In genomic region chr10:88158506-88159123, GRCh38 we compare ENCODE assay signal across 12 cellular contexts.
DNase-seq lines count a peak whose midpoint lies in the region; ATAC-seq and TF ChIP-seq lines count a peak whose summit lies in the region.
"Had no signal": no experiment of that assay in that cellular context is flagged by ENCODE, and none has a peak within 500 bp of the region (broad histone marks: within the 10 kb centered on the region; RNA-seq: fewer than 3 reads in every experiment).

No MANE protein-coding gene starts in this region.

- peak; percentile 29 for DNase-seq in A172 (ENCODE audit: low spot score)
- DNase-seq in RWPE1 (ENCODE audit: low spot score): no peak
- DNase-seq in esophagus squamous epithelium (lab: John Stamatoyannopoulos, UW): no peak
- no peak for DNase-seq in psoas muscle
- no peak for DNase-seq in activated T-cell treated with anti-CD3 and anti-CD28 coated beads, Interleukin-2, amount 50 U/mL, for 4 hours
- DNase-seq in cerebellum (ENCODE audit: low spot score): no peak
- no peak for DNase-seq in RPMI8226
- no peak for DNase-seq in COLO829 (ENCODE audit: low spot score)
- DNase-seq: activated naive CD8-positive, alpha-beta T cell treated with anti-CD3 and anti-CD28 coated beads, Interleukin-2, amount 10 ng/mL, durations not matched to agents 7 days and 5 days; cortex of kidney; stimulated activated naive CD8-positive, alpha-beta T cell treated with anti-CD3 and anti-CD28 coated beads, Interleukin-15, Interleukin-2, amounts not matched to agents 100 U/mL and 50 U/mL, for 24 hours had no signal

- no peak overlapping the region for H3K4me3 ChIP-seq in esophagus squamous epithelium
- H3K4me3 ChIP-seq in psoas muscle: no peak overlapping the region

- no peaks in the 10 kb centered on the region for H3K9me3 Mint-ChIP-seq in activated T-cell treated with anti-CD3 and anti-CD28 coated beads, Interleukin-2, amount 50 U/mL, for 4 hours

- POLR2A ChIA-PET in RWPE1 (lab: Yijun Ruan, JAX; ENCODE audit: low non-redundant PET): no interaction called here

- peaks cover 4% of the 10 kb centered on the region for H3K4me1 Mint-ChIP-seq in activated T-cell treated with anti-CD3 and anti-CD28 coated beads, Interleukin-2, amount 50 U/mL, for 4 hours (ENCODE audit: low read depth)

- H3K4me1 ChIP-seq in esophagus squamous epithelium (peaks cover 0 to 21% (median 8%) of the 10 kb centered on the region in 3 donors), psoas muscle (peaks cover 8% of the 10 kb centered on the region)

- H3K9me3 ChIP-seq in esophagus squamous epithelium (no peaks in the 10 kb centered on the region), psoas muscle (no peaks in the 10 kb centered on the region)

- 36 to 43% methylated on average over 3 of the region's 3 CpGs for WGBS in esophagus squamous epithelium, 2 donors
- 61 to 66% (median 65%) methylated on average over 3 of the region's 3 CpGs for WGBS in psoas muscle, 3 donors

- intact Hi-C loops in esophagus squamous epithelium (cut with DNase I): no loop called here
- intact Hi-C loops in psoas muscle (cut with DNase I): no loop called here

- no peaks in the 10 kb centered on the region for H3K36me3 ChIP-seq in esophagus squamous epithelium
- no peaks in the 10 kb centered on the region for H3K36me3 ChIP-seq in psoas muscle (ENCODE audit: insufficient read depth in 1 of 2, low read depth in 1 of 2)

- no peak for ATAC-seq in psoas muscle
- no peak for ATAC-seq in activated T-cell treated with anti-CD3 and anti-CD28 coated beads, Interleukin-2, amount 50 U/mL, for 4 hours
- ATAC-seq: stimulated activated naive CD8-positive, alpha-beta T cell treated with anti-CD3 and anti-CD28 coated beads, Interleukin-15, Interleukin-2, amounts not matched to agents 100 U/mL and 50 U/mL, for 24 hours had no signal

- TF ChIP-seq POLR2A in esophagus squamous epithelium (IDR thresholded peaks at IDR 0.05): no peak

- TF ChIP-seq CTCF in RWPE1 (conservative IDR thresholded peaks at IDR 0.05; ENCODE audit: low read depth) (no peak), esophagus squamous epithelium (IDR thresholded peaks at IDR 0.05) (no peak), psoas muscle (IDR thresholded peaks at IDR 0.05) (no peak)

- H3K27me3 ChIP-seq in esophagus squamous epithelium (no peaks in the 10 kb centered on the region), psoas muscle (ENCODE audit: insufficient read depth in 3 of 3, low read length in 2 of 3) (no peaks in the 10 kb centered on the region)

- no peak overlapping the region for H3K4me3 Mint-ChIP-seq in activated T-cell treated with anti-CD3 and anti-CD28 coated beads, Interleukin-2, amount 50 U/mL, for 4 hours
- H3K4me3 Mint-ChIP-seq: activated naive CD8-positive, alpha-beta T cell treated with anti-CD3 and anti-CD28 coated beads, Interleukin-2, amount 10 ng/mL, durations not matched to agents 7 days and 5 days had no signal

- CTCF ChIA-PET in RWPE1 (lab: Yijun Ruan, JAX): no interaction called here

- H3K27ac ChIP-seq in RWPE1: peak overlapping the region; percentile 66; the same call in 1 of the 2 replicates
- peak overlapping the region; percentile 40 to 82 (median 70) for H3K27ac ChIP-seq in esophagus squamous epithelium
- H3K27ac ChIP-seq in psoas muscle: peak overlapping the region; percentile 70
- H3K27ac ChIP-seq: VCaP had no signal

- no peaks in the 10 kb centered on the region for H3K27me3 Mint-ChIP-seq in activated T-cell treated with anti-CD3 and anti-CD28 coated beads, Interleukin-2, amount 50 U/mL, for 4 hours (ENCODE audit: low read depth)
- H3K27me3 Mint-ChIP-seq: activated naive CD8-positive, alpha-beta T cell treated with anti-CD3 and anti-CD28 coated beads, Interleukin-2, amount 10 ng/mL, durations not matched to agents 7 days and 5 days had no signal

- H3K36me3 Mint-ChIP-seq in activated T-cell treated with anti-CD3 and anti-CD28 coated beads, Interleukin-2, amount 50 U/mL, for 4 hours (ENCODE audit: insufficient read depth): no peaks in the 10 kb centered on the region
- H3K36me3 Mint-ChIP-seq: activated naive CD8-positive, alpha-beta T cell treated with anti-CD3 and anti-CD28 coated beads, Interleukin-2, amount 10 ng/mL, durations not matched to agents 7 days and 5 days had no signal
